In the genomic region with DNA sequence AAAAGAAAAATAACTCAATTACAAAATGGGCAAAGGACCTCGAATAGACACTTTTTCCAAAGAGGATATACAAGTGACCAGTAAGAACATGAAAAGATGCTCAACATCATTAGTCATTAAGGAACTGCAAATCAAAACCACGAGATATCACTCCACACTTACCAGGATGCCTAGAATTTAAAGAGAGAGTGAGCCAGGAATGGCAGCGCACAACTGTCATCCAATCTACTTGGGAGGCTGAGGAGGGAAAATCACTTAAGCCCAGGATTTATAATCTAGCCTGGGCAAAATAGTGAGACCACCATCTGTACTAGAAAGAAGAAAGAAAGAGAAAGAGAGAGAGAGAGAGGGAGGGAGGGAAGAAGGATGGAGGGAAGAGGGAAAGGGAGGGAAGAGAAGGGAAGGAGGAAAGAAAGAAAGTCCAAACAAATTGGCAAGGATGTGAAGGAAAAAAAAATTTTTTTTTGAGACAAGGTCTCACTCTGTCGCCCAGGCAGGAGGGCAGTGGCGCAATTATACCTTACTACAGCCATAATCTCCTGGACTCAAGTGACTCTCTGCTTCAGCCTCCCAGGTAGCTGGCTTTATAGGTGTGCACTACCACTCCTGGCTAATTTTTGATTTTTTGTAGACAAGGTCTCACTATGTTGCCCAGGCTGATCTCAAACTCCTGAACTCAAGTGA, we compare ENCODE assay signal across 29 cellular contexts. TPM values are rescaled to one million over a fixed set of nuclear protein-coding genes. Genes with fewer than 3 reads are reported as not detected.
"Had no signal": no experiment of that assay in that cellular context is flagged by ENCODE, and none has a peak within 500 bp of the region (broad histone marks: within the 10 kb centered on the region; RNA-seq: fewer than 3 reads in every experiment).

No MANE protein-coding gene starts in this region.

- H3K4me3 Mint-ChIP-seq: activated CD4-positive, alpha-beta memory T cell treated with anti-CD3 and anti-CD28 coated beads for 36 hours; activated CD4-positive, alpha-beta T cell treated with anti-CD3 and anti-CD28 coated beads, Interleukin-2, amount 10 ng/mL, durations not matched to agents 7 days and 5 days; activated naive CD8-positive, alpha-beta T cell treated with anti-CD3 and anti-CD28 coated beads, Interleukin-2, amount 10 ng/mL, durations not matched to agents 7 days and 5 days; T-cell had no signal

- H3K36me3 ChIP-seq: breast epithelium had no signal

- ATAC-seq: Panc1, Right ventricle myocardium inferior, T-cell had no signal

- DNase-seq: activated CD4-positive, alpha-beta memory T cell treated with anti-CD3 and anti-CD28 coated beads for 36 hours; activated CD4-positive, alpha-beta T cell treated with anti-CD3 and anti-CD28 coated beads, Interleukin-2, amount 10 ng/mL, durations not matched to agents 7 days and 5 days; activated CD4-positive, CD25-positive, alpha-beta regulatory T cell; activated CD8-positive, alpha-beta memory T cell treated with anti-CD3 and anti-CD28 coated beads for 24 hours; activated naive CD4-positive, alpha-beta T cell treated with anti-CD3 and anti-CD28 coated beads, Interleukin-2, amount 50 U/mL, for 16 hours; activated naive CD8-positive, alpha-beta T cell treated with anti-CD3 and anti-CD28 coated beads, Interleukin-2, amount 10 ng/mL, durations not matched to agents 7 days and 5 days; aorta; central memory CD4-positive, alpha-beta T cell; Kasumi-1; KBM-7; NCI-H1092; NCI-H1417 treated with DMSO at 0.1 percent for 48 hours; NCI-H1694; NCI-H2029; NCI-H2107; NCI-H2171 treated with DMSO at 0.1 percent for 48 hours; NCI-H226; NCI-H526; NCI-H774; NK-92 treated with Interleukin-12 subunit alpha and Interleukin-12 subunit beta, amount 100 ng/mL, for 24 hours; OCI-M1; RPMI8226; T-cell; T-helper 2 cell; T1000 had no signal

- H3K9me3 Mint-ChIP-seq: activated CD4-positive, alpha-beta memory T cell treated with anti-CD3 and anti-CD28 coated beads for 36 hours; activated CD4-positive, alpha-beta T cell treated with anti-CD3 and anti-CD28 coated beads, Interleukin-2, amount 10 ng/mL, durations not matched to agents 7 days and 5 days; activated naive CD8-positive, alpha-beta T cell treated with anti-CD3 and anti-CD28 coated beads, Interleukin-2, amount 10 ng/mL, durations not matched to agents 7 days and 5 days; T-cell had no signal

- H3K4me1 Mint-ChIP-seq: activated CD4-positive, alpha-beta T cell treated with anti-CD3 and anti-CD28 coated beads, Interleukin-2, amount 10 ng/mL, durations not matched to agents 7 days and 5 days; activated naive CD8-positive, alpha-beta T cell treated with anti-CD3 and anti-CD28 coated beads, Interleukin-2, amount 10 ng/mL, durations not matched to agents 7 days and 5 days; T-cell had no signal

- H3K27ac ChIP-seq: breast epithelium, SK-N-MC had no signal

- H3K27ac Mint-ChIP-seq: activated CD4-positive, alpha-beta memory T cell treated with anti-CD3 and anti-CD28 coated beads for 36 hours; activated CD4-positive, alpha-beta T cell treated with anti-CD3 and anti-CD28 coated beads, Interleukin-2, amount 10 ng/mL, durations not matched to agents 7 days and 5 days; activated naive CD8-positive, alpha-beta T cell treated with anti-CD3 and anti-CD28 coated beads, Interleukin-2, amount 10 ng/mL, durations not matched to agents 7 days and 5 days; T-cell had no signal

- H3K4me3 ChIP-seq: breast epithelium, SK-N-MC had no signal

- H3K36me3 Mint-ChIP-seq: activated CD4-positive, alpha-beta memory T cell treated with anti-CD3 and anti-CD28 coated beads for 36 hours; activated naive CD8-positive, alpha-beta T cell treated with anti-CD3 and anti-CD28 coated beads, Interleukin-2, amount 10 ng/mL, durations not matched to agents 7 days and 5 days; T-cell had no signal

- H3K9me3 ChIP-seq: breast epithelium had no signal

- H3K4me1 ChIP-seq: breast epithelium had no signal

RNA-seq across cellular contexts. Expression of a gene that starts 22.6 kb away (rescaled TPM):
- total RNA-seq: activated CD4-positive, alpha-beta T cell treated with anti-CD3 and anti-CD28 coated beads, Interleukin-2, amount 10 ng/mL, durations not matched to agents 7 days and 5 days; activated naive CD8-positive, alpha-beta T cell treated with anti-CD3 and anti-CD28 coated beads, Interleukin-2, amount 10 ng/mL, durations not matched to agents 7 days and 5 days had no signal

RNA-seq across cellular contexts. Expression of a gene that starts 30.0 kb away (rescaled TPM):
- total RNA-seq: activated CD4-positive, alpha-beta memory T cell treated with anti-CD3 and anti-CD28 coated beads for 36 hours; activated CD4-positive, alpha-beta T cell treated with anti-CD3 and anti-CD28 coated beads, Interleukin-2, amount 10 ng/mL, durations not matched to agents 7 days and 5 days; activated naive CD8-positive, alpha-beta T cell treated with anti-CD3 and anti-CD28 coated beads, Interleukin-2, amount 10 ng/mL, durations not matched to agents 7 days and 5 days; Right ventricle myocardium inferior; T-cell had no signal
